In the genomic region with DNA sequence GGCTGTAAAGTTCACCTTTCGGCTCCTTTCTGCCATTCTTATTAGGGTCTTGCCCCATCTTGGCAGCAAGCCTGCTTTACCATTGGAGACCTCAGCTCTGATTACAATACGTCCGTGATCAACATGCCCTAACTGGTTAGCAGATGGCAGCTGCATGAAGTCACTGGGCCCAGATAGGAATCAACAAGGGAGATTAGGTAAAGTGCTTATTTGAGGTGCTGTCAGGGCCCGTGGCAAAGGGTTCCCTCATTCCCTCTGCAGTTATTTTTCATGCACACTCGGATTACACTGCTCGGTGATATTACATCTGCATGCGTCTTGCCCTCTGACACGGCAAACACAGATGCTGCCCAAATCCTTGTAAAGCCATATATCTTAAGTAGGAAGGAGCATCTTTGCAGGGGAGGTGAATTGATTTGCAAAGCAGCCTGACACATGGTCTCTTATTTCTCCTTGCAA, we compare ENCODE assay signal across 1 cellular context.
TF ChIP-seq lines count a peak whose summit lies in the region.

No MANE protein-coding gene starts in this region.

TF ChIP-seq in HEK293, 187 proteins besides CTCF, POLR2A, EP300 and RAD21 (continued from another document and continues in another):
- TF ChIP-seq, protein P1, sequence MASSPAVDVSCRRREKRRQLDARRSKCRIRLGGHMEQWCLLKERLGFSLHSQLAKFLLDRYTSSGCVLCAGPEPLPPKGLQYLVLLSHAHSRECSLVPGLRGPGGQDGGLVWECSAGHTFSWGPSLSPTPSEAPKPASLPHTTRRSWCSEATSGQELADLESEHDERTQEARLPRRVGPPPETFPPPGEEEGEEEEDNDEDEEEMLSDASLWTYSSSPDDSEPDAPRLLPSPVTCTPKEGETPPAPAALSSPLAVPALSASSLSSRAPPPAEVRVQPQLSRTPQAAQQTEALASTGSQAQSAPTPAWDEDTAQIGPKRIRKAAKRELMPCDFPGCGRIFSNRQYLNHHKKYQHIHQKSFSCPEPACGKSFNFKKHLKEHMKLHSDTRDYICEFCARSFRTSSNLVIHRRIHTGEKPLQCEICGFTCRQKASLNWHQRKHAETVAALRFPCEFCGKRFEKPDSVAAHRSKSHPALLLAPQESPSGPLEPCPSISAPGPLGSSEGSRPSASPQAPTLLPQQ (tag by site-specific recombination; IDR thresholded peaks at IDR 0.05) = peak; percentile 86
- no peak for TF ChIP-seq YY1 (tag by site-specific recombination; IDR thresholded peaks at IDR 0.05)
- TF ChIP-seq ZBTB48 (tag by site-specific recombination; IDR thresholded peaks at IDR 0.05) = peak; percentile 90
- TF ChIP-seq ZNF48 (tag by site-specific recombination; IDR thresholded peaks at IDR 0.05) = no peak
- TF ChIP-seq ZNF670 (tag by site-specific recombination; IDR thresholded peaks at IDR 0.05; ENCODE audit: low read depth) = no peak
- TF ChIP-seq ZNF146 (tag by site-specific recombination; IDR thresholded peaks at IDR 0.05) = no peak
- TF ChIP-seq ZNF274 (IDR thresholded peaks at IDR 0.05; ENCODE audit: low read length) = no peak
- no peak for TF ChIP-seq ZNF274 (tag by site-specific recombination; IDR thresholded peaks at IDR 0.05; ENCODE audit: borderline replicate concordance)
- TF ChIP-seq ZFP41 (tag by site-specific recombination; IDR thresholded peaks at IDR 0.05; ENCODE audit: borderline replicate concordance) = no peak
- TF ChIP-seq KLF7 (tag by site-specific recombination; IDR thresholded peaks at IDR 0.05; ENCODE audit: borderline replicate concordance) = peak; percentile 51; the same call in 1 of the 2 replicates
- TF ChIP-seq, protein P2, sequence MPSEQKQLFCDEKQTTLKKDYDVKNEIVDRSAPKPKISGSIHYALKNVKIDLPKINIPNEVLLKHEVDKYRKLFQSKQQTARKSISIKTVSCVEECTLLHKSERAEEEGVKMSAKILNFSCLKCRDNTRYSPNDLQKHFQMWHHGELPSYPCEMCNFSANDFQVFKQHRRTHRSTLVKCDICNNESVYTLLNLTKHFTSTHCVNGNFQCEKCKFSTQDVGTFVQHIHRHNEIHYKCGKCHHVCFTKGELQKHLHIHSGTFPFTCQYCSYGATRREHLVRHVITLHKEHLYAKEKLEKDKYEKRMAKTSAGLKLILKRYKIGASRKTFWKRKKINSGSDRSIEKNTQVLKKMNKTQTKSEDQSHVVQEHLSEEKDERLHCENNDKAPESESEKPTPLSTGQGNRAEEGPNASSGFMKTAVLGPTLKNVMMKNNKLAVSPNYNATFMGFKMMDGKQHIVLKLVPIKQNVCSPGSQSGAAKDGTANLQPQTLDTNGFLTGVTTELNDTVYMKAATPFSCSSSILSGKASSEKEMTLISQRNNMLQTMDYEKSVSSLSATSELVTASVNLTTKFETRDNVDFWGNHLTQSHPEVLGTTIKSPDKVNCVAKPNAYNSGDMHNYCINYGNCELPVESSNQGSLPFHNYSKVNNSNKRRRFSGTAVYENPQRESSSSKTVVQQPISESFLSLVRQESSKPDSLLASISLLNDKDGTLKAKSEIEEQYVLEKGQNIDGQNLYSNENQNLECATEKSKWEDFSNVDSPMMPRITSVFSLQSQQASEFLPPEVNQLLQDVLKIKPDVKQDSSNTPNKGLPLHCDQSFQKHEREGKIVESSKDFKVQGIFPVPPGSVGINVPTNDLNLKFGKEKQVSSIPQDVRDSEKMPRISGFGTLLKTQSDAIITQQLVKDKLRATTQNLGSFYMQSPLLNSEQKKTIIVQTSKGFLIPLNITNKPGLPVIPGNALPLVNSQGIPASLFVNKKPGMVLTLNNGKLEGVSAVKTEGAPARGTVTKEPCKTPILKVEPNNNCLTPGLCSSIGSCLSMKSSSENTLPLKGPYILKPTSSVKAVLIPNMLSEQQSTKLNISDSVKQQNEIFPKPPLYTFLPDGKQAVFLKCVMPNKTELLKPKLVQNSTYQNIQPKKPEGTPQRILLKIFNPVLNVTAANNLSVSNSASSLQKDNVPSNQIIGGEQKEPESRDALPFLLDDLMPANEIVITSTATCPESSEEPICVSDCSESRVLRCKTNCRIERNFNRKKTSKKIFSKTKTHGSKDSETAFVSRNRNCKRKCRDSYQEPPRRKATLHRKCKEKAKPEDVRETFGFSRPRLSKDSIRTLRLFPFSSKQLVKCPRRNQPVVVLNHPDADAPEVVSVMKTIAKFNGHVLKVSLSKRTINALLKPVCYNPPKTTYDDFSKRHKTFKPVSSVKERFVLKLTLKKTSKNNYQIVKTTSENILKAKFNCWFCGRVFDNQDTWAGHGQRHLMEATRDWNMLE (tag by site-specific recombination; conservative IDR thresholded peaks at IDR 0.05; ENCODE audit: low read depth) = no peak
- TF ChIP-seq ZNF121 (tag by site-specific recombination; IDR thresholded peaks at IDR 0.05) = peak; percentile 22; the same call in 1 of the 2 replicates
- no peak for TF ChIP-seq ZNF701 (tag by site-specific recombination; IDR thresholded peaks at IDR 0.05)
- no peak for TF ChIP-seq ZNF654 (tag by site-specific recombination; IDR thresholded peaks at IDR 0.05; ENCODE audit: low read depth)
- no peak for TF ChIP-seq ZNF792 (tag by site-specific recombination; IDR thresholded peaks at IDR 0.05)
- no peak for TF ChIP-seq ZNF548 (tag by site-specific recombination; IDR thresholded peaks at IDR 0.05)
- TF ChIP-seq BCL11A (tag by site-specific recombination; IDR thresholded peaks at IDR 0.05; ENCODE audit: low read depth) = peak; percentile 33; the same call in 1 of the 2 replicates
- no peak for TF ChIP-seq TCF7L2 (IDR thresholded peaks at IDR 0.05; ENCODE audit: borderline replicate concordance, low read depth, low read length)
- TF ChIP-seq ZNF830 (tag by site-specific recombination; IDR thresholded peaks at IDR 0.05; ENCODE audit: low read depth) = no peak
- no peak for TF ChIP-seq ZNF175 (tag by site-specific recombination; IDR thresholded peaks at IDR 0.05)
- TF ChIP-seq ZNF660 (tag by site-specific recombination; IDR thresholded peaks at IDR 0.05) = peak; percentile 18
- TF ChIP-seq ZNF776 (tag by site-specific recombination; IDR thresholded peaks at IDR 0.05; ENCODE audit: borderline replicate concordance) = no peak
- TF ChIP-seq MEIS1 (CRISPR knock-in tag; IDR thresholded peaks at IDR 0.05; ENCODE audit: borderline replicate concordance) = no peak
- TF ChIP-seq ZNF416 (tag by site-specific recombination; IDR thresholded peaks at IDR 0.05) = no peak
- TF ChIP-seq, protein P3, sequence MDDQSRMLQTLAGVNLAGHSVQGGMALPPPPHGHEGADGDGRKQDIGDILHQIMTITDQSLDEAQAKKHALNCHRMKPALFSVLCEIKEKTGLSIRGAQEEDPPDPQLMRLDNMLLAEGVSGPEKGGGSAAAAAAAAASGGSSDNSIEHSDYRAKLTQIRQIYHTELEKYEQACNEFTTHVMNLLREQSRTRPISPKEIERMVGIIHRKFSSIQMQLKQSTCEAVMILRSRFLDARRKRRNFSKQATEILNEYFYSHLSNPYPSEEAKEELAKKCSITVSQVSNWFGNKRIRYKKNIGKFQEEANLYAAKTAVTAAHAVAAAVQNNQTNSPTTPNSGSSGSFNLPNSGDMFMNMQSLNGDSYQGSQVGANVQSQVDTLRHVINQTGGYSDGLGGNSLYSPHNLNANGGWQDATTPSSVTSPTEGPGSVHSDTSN (CRISPR knock-in tag; IDR thresholded peaks at IDR 0.05) = no peak
- TF ChIP-seq, protein P4, sequence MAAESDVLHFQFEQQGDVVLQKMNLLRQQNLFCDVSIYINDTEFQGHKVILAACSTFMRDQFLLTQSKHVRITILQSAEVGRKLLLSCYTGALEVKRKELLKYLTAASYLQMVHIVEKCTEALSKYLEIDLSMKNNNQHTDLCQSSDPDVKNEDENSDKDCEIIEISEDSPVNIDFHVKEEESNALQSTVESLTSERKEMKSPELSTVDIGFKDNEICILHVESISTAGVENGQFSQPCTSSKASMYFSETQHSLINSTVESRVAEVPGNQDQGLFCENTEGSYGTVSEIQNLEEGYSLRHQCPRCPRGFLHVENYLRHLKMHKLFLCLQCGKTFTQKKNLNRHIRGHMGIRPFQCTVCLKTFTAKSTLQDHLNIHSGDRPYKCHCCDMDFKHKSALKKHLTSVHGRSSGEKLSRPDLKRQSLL (tag by site-specific recombination; IDR thresholded peaks at IDR 0.05) = no peak
- TF ChIP-seq EGR2 (tag by site-specific recombination; IDR thresholded peaks at IDR 0.05; ENCODE audit: low read depth) = no peak
- TF ChIP-seq WT1 (tag by site-specific recombination; IDR thresholded peaks at IDR 0.05) = peak; percentile 75; the same call in 1 of the 2 replicates
- 0 out of 2 replicates have a peak, but pooled peaks have one; percentile 17 for TF ChIP-seq ZNF184 (tag by site-specific recombination; IDR thresholded peaks at IDR 0.05)
- no peak for TF ChIP-seq ZNF155 (tag by site-specific recombination; IDR thresholded peaks at IDR 0.05)
- no peak for TF ChIP-seq ZNF549 (tag by site-specific recombination; IDR thresholded peaks at IDR 0.05)
- peak; percentile 56; the same call in 1 of the 2 replicates for TF ChIP-seq ZNF394 (tag by site-specific recombination; IDR thresholded peaks at IDR 0.05; ENCODE audit: borderline replicate concordance)
- no peak for TF ChIP-seq ZNF302 (tag by site-specific recombination; IDR thresholded peaks at IDR 0.05; ENCODE audit: low read depth)
- no peak for TF ChIP-seq ZNF140 (tag by site-specific recombination; IDR thresholded peaks at IDR 0.05)
- TF ChIP-seq ZNF423 (tag by site-specific recombination; IDR thresholded peaks at IDR 0.05) = no peak
- no peak for TF ChIP-seq ZNF174 (tag by site-specific recombination; IDR thresholded peaks at IDR 0.05)
- TF ChIP-seq ATF2 (tag by site-specific recombination; IDR thresholded peaks at IDR 0.05; ENCODE audit: low read depth) = peak; percentile 41; the same call in 1 of the 2 replicates
- 0 out of 2 replicates have a peak, but pooled peaks have one; percentile 22 for TF ChIP-seq ZNF24 (tag by site-specific recombination; IDR thresholded peaks at IDR 0.05)
- no peak for TF ChIP-seq ZSCAN18 (tag by site-specific recombination; IDR thresholded peaks at IDR 0.05)
- TF ChIP-seq ZBTB26 (tag by site-specific recombination; optimal IDR thresholded peaks at IDR 0.05) = no peak
- no peak for TF ChIP-seq ZNF239 (tag by site-specific recombination; IDR thresholded peaks at IDR 0.05)
- TF ChIP-seq ZFP69B (tag by site-specific recombination; IDR thresholded peaks at IDR 0.05) = 0 out of 2 replicates have a peak, but pooled peaks have one; percentile 47
- TF ChIP-seq ZNF704 (tag by site-specific recombination; IDR thresholded peaks at IDR 0.05) = no peak
- TF ChIP-seq ZNF404 (tag by site-specific recombination; IDR thresholded peaks at IDR 0.05) = no peak
- no peak for TF ChIP-seq ZNF138 (tag by site-specific recombination; IDR thresholded peaks at IDR 0.05; ENCODE audit: borderline replicate concordance)
- TF ChIP-seq ZBTB20 (tag by site-specific recombination; IDR thresholded peaks at IDR 0.05) = peak; percentile 77
- no peak for TF ChIP-seq ZNF248 (tag by site-specific recombination; IDR thresholded peaks at IDR 0.05)
- 0 out of 2 replicates have a peak, but pooled peaks have one; percentile 44 for TF ChIP-seq ZBTB21 (tag by site-specific recombination; IDR thresholded peaks at IDR 0.05)
- TF ChIP-seq YY2 (tag by site-specific recombination; IDR thresholded peaks at IDR 0.05) = no peak
- TF ChIP-seq ZNF214 (tag by site-specific recombination; IDR thresholded peaks at IDR 0.05; ENCODE audit: borderline replicate concordance) = no peak
- no peak for TF ChIP-seq ZNF747 (tag by site-specific recombination; IDR thresholded peaks at IDR 0.05)
- TF ChIP-seq ZNF292 (tag by site-specific recombination; IDR thresholded peaks at IDR 0.05; ENCODE audit: borderline replicate concordance, low read depth) = no peak
- TF ChIP-seq GLI4 (tag by site-specific recombination; IDR thresholded peaks at IDR 0.05) = no peak
- TF ChIP-seq SALL2 (tag by site-specific recombination; IDR thresholded peaks at IDR 0.05; ENCODE audit: borderline replicate concordance) = no peak
- TF ChIP-seq SCRT1 (tag by site-specific recombination; IDR thresholded peaks at IDR 0.05; ENCODE audit: borderline replicate concordance) = peak; percentile 74
- no peak for TF ChIP-seq ZNF791 (tag by site-specific recombination; IDR thresholded peaks at IDR 0.05)
